ENCODE assay signal across 19 cellular contexts in genomic region chr3:56621686-56622085, GRCh38.
A peak's percentile ranks its signal among the peaks of the same experiment; 100 is the strongest.
DNase-seq lines count a peak whose midpoint lies in the region; ATAC-seq, FAIRE-seq and TF ChIP-seq lines count a peak whose summit lies in the region.
"Had no signal": no experiment of that assay in that cellular context is flagged by ENCODE, and none has a peak within 500 bp of the region (broad histone marks: within the 10 kb centered on the region; RNA-seq: fewer than 3 reads in every experiment).

No MANE protein-coding gene starts in this region.

- TF ChIP-seq CTCF in bronchial epithelial cell (IDR thresholded peaks at IDR 0.05; ENCODE audit: insufficient read depth, low read length, severe bottlenecking) (no peak), nephron (IDR thresholded peaks at IDR 0.05; ENCODE audit: unreplicated experiment in 3 of 3) (no peak), gastroesophageal sphincter (IDR thresholded peaks at IDR 0.05) (no peak)

- H3K9me3 ChIP-seq in CD8-positive, alpha-beta memory T cell (ENCODE audit: low read length), result no peaks in the 10 kb centered on the region
- no peaks in the 10 kb centered on the region for H3K9me3 ChIP-seq in gastroesophageal sphincter

- no peak overlapping the region for H3K27ac ChIP-seq in CD8-positive, alpha-beta memory T cell (ENCODE audit: low read depth, low read length)
- no peak overlapping the region for H3K27ac ChIP-seq in gastroesophageal sphincter

- TF ChIP-seq POLR2A in gastroesophageal sphincter (IDR thresholded peaks at IDR 0.05), result no peak

- FAIRE-seq in bronchial epithelial cell (lab: Jason Lieb, UNC), result no peak
- FAIRE-seq: GM12891 had no signal

- CTCF ChIA-PET in CD8-positive, alpha-beta memory T cell (lab: Charles Lee), result no interaction called here

- no peak for ATAC-seq in gastroesophageal sphincter
- no peak for ATAC-seq in left cardiac atrium
- no peak for ATAC-seq in HG02798 (IDR thresholded peaks at IDR 0.05; ENCODE audit: poor library complexity, unreplicated experiment)

- H3K36me3 Mint-ChIP-seq in CD8-positive, alpha-beta memory T cell, result peaks cover 12 to 89% (median 26%) of the 10 kb centered on the region in 3 donors
- peaks cover 73% of the 10 kb centered on the region for H3K36me3 Mint-ChIP-seq in nephron (ENCODE audit: low read depth)

- peaks cover under 1% of the 10 kb centered on the region for H3K4me1 ChIP-seq in CD8-positive, alpha-beta memory T cell (ENCODE audit: insufficient read depth, low read length)
- no peaks in the 10 kb centered on the region for H3K4me1 ChIP-seq in gastroesophageal sphincter

- intact Hi-C loops in left cardiac atrium (cut with DNase I), result no loop called here

- no peak overlapping the region for H3K4me3 Mint-ChIP-seq in CD8-positive, alpha-beta memory T cell
- H3K4me3 Mint-ChIP-seq in nephron, result no peak overlapping the region

- no peaks in the 10 kb centered on the region for H3K27me3 ChIP-seq in CD8-positive, alpha-beta memory T cell (ENCODE audit: insufficient read depth, low read length, poor library complexity, severe bottlenecking)
- no peaks in the 10 kb centered on the region for H3K27me3 ChIP-seq in bronchial epithelial cell (ENCODE audit: control insufficient read depth, insufficient read depth, low read length)
- no peaks in the 10 kb centered on the region for H3K27me3 ChIP-seq in gastroesophageal sphincter
- H3K27me3 ChIP-seq: cardiac muscle cell had no signal

- no peaks in the 10 kb centered on the region for H3K27me3 Mint-ChIP-seq in CD8-positive, alpha-beta memory T cell
- no peaks in the 10 kb centered on the region for H3K27me3 Mint-ChIP-seq in nephron (ENCODE audit: low read depth)

- H3K9me3 Mint-ChIP-seq in CD8-positive, alpha-beta memory T cell, result no peaks in the 10 kb centered on the region
- no peaks in the 10 kb centered on the region for H3K9me3 Mint-ChIP-seq in nephron

- peak overlapping the region in 6 of 8 donors; percentile 15 to 76 (median 32) for H3K27ac Mint-ChIP-seq in CD8-positive, alpha-beta memory T cell
- peak overlapping the region; percentile 17 to 92 (median 41) for H3K27ac Mint-ChIP-seq in nephron

- H3K36me3 ChIP-seq in CD8-positive, alpha-beta memory T cell (ENCODE audit: insufficient read depth, low read length), result peaks cover 37% of the 10 kb centered on the region
- H3K36me3 ChIP-seq in bronchial epithelial cell (ENCODE audit: control insufficient read depth, insufficient read depth, low read length) (peaks cover 4% of the 10 kb centered on the region), gastroesophageal sphincter (peaks cover 0 to 98% of the 10 kb centered on the region in 2 donors)

- POLR2A ChIA-PET in CD8-positive, alpha-beta memory T cell (lab: Charles Lee), result no interaction called here

- H3K4me3 ChIP-seq in CD8-positive, alpha-beta memory T cell (ENCODE audit: low read length), result no peak overlapping the region
- no peak overlapping the region for H3K4me3 ChIP-seq in bronchial epithelial cell (ENCODE audit: low read depth, low read length)
- H3K4me3 ChIP-seq in gastroesophageal sphincter, result no peak overlapping the region
- H3K4me3 ChIP-seq: cardiac muscle cell had no signal

- peaks cover 12 to 26% (median 24%) of the 10 kb centered on the region in 3 donors for H3K4me1 Mint-ChIP-seq in CD8-positive, alpha-beta memory T cell
- no peaks in the 10 kb centered on the region for H3K4me1 Mint-ChIP-seq in nephron

- DNase-seq in CD8-positive, alpha-beta memory T cell, result no peak
- DNase-seq in NCI-H1417 treated with DMSO at 0.1 percent for 48 hours (lab: John Stamatoyannopoulos, UW), result peak; percentile 4
- peak; percentile 65 for DNase-seq in bronchial epithelial cell (ENCODE audit: low read depth)
- no peak for DNase-seq in AG08395 (ENCODE audit: low spot score)
- DNase-seq in left cardiac atrium, result no peak
- DNase-seq: activated CD4-positive, alpha-beta T cell treated with anti-CD3 and anti-CD28 coated beads, Interleukin-2, amount 50 U/mL, for 4 hours; activated T-cell treated with anti-CD3 and anti-CD28 coated beads, Interleukin-2, amount 50 U/mL, for 48 hours; effector CD8-positive, alpha-beta T cell; GF-D8; IMR-90; NCI-H2029; NCI-H82; RPMI8226; SW 1271 had no signal

- 73 to 75% methylated on average over 3 of the region's 3 CpGs for WGBS in gastroesophageal sphincter (ENCODE audit: low coverage in 1 of 2), 2 donors

- no peak for TF ChIP-seq EP300 in gastroesophageal sphincter (IDR thresholded peaks at IDR 0.05)

Comparison
In these comparisons a context has a peak if more than half of its experiments do, and no peak if none do; other contexts are left out.
1. DNase-seq: peak in NCI-H1417 treated with DMSO at 0.1 percent for 48 hours (single experiment) and bronchial epithelial cell (single experiment); none in CD8-positive, alpha-beta memory T cell (0 of 5), AG08395 (single experiment) and left cardiac atrium (single experiment).